Comparison of ENCODE assay signal across 8 cellular contexts in genomic region chr14:63543826-63544320, GRCh38. TPM values are rescaled to one million over a fixed set of nuclear protein-coding genes. Genes with fewer than 3 reads are reported as not detected.
DNase-seq lines count a peak whose midpoint lies in the region; ATAC-seq and TF ChIP-seq lines count a peak whose summit lies in the region.

No MANE protein-coding gene starts in this region.

- CTCF ChIA-PET in HEK293T (lab: Yijun Ruan, JAX) = interaction anchor here (0.8 kb wide), 1 partner anchor 19 kb away, joined by 3 read pairs; no protein-coding TSS in a partner anchor

- H3K27ac ChIP-seq in KOPT-K1 (ENCODE audit: low read depth, low read length, poor library complexity, severe bottlenecking) (peak overlapping the region; percentile 77), body of pancreas (peak overlapping the region; percentile 46 to 95 (median 93)), tibial nerve (peak overlapping the region in 3 of 4 donors; percentile 63 to 92 (median 80))

- peak; percentile 31 for ATAC-seq in GM19351 (IDR thresholded peaks at IDR 0.05; ENCODE audit: unreplicated experiment)
- no peak for ATAC-seq in body of pancreas

- no peak for TF ChIP-seq EP300 in tibial nerve (IDR thresholded peaks at IDR 0.05)

- intact Hi-C loops in body of pancreas (cut with DNase I) (loop anchor here (10.0 kb wide), 1 partner anchor 149 kb away; no protein-coding TSS in a partner anchor), lower leg skin (cut with DNase I; ENCODE audit: low total_unique reads) (loop anchor here (10.0 kb wide), 1 partner anchor 149 kb away; no protein-coding TSS in a partner anchor)

- POLR2A ChIA-PET in HEK293T (lab: Yijun Ruan, JAX) = interaction anchor here (0.7 to 3.3 kb wide), 24 partner anchors 8 to 233 kb away, joined by 3 to 18 read pairs (median 4); partner anchors contain the start of gene WDR89

- H3K36me3 ChIP-seq in KOPT-K1 (ENCODE audit: insufficient read depth, low read length) (peaks cover 13% of the 10 kb centered on the region), body of pancreas (replicated peaks in 1 of 2; ENCODE audit: insufficient read depth in 1 of 2, low read depth in 2 of 2) (peaks cover 0 to 4% of the 10 kb centered on the region in 2 donors), tibial nerve (peaks cover 0 to 16% (median 0%) of the 10 kb centered on the region in 3 donors)

- DNase-seq in AG09309 (ENCODE audit: low read depth) (no peak), body of pancreas (peak in 1 of 4 donors; percentile 17), lower leg skin (ENCODE audit: low spot score in 2 of 2) (no peak), tibial nerve (ENCODE audit: low spot score in 2 of 2) (no peak), hepatic stellate cell (ENCODE audit: low spot score) (no peak), HEK293T (ENCODE audit: extremely low spot score) (no peak)

- no peaks in the 10 kb centered on the region for H3K27me3 ChIP-seq in body of pancreas
- H3K27me3 ChIP-seq in tibial nerve = no peaks in the 10 kb centered on the region

- TF ChIP-seq POLR2A in body of pancreas (IDR thresholded peaks at IDR 0.05) (no peak), lower leg skin (IDR thresholded peaks at IDR 0.05) (no peak), tibial nerve (IDR thresholded peaks at IDR 0.05) (no peak)

- 0% methylated on average over 20 of the region's 20 CpGs for WGBS in body of pancreas, 2 donors
- 0% methylated on average over 20 of the region's 20 CpGs for WGBS in lower leg skin, 2 donors
- WGBS in tibial nerve, 2 donors = 0 to 1% methylated on average over 20 of the region's 20 CpGs

- H3K4me1 ChIP-seq in body of pancreas = peaks cover 28% of the 10 kb centered on the region
- peaks cover 0 to 27% (median 12%) of the 10 kb centered on the region in 4 donors for H3K4me1 ChIP-seq in tibial nerve

- H3K9me3 ChIP-seq in KOPT-K1 (ENCODE audit: insufficient read depth, low read length, poor library complexity, severe bottlenecking) (no peaks in the 10 kb centered on the region), body of pancreas (no peaks in the 10 kb centered on the region), tibial nerve (no peaks in the 10 kb centered on the region)

- H3K4me3 ChIP-seq in AG09309 (ENCODE audit: control insufficient read depth, low read depth, low read length) (peak overlapping the region; percentile 92), body of pancreas (peak overlapping the region; percentile 50 to 59), lower leg skin (ENCODE audit: low read depth, poor library complexity, severe bottlenecking) (peak overlapping the region; percentile 66), tibial nerve (peak overlapping the region; percentile 58 to 98 (median 70))

- TF ChIP-seq CTCF in AG09309 (IDR thresholded peaks at IDR 0.05; ENCODE audit: control insufficient read depth, insufficient read depth, low read depth, low read length, missing control alignments) (no peak), body of pancreas (IDR thresholded peaks at IDR 0.05) (no peak), lower leg skin (IDR thresholded peaks at IDR 0.05) (no peak), tibial nerve (IDR thresholded peaks at IDR 0.05) (no peak)

TF ChIP-seq in HEK293T, 16 proteins besides CTCF, POLR2A, EP300 and RAD21:
- no peak for TF ChIP-seq SUZ12 (IDR thresholded peaks at IDR 0.05)
- TF ChIP-seq HDGF (IDR thresholded peaks at IDR 0.05; ENCODE audit: borderline replicate concordance) = no peak
- TF ChIP-seq L3MBTL2 (conservative IDR thresholded peaks at IDR 0.05) = no peak
- no peak for TF ChIP-seq TARDBP (IDR thresholded peaks at IDR 0.05)
- no peak for TF ChIP-seq SP1 (IDR thresholded peaks at IDR 0.05)
- no peak for TF ChIP-seq ZNF384 (IDR thresholded peaks at IDR 0.05)
- TF ChIP-seq PKNOX1 (IDR thresholded peaks at IDR 0.05) = no peak
- TF ChIP-seq FOXK2 (IDR thresholded peaks at IDR 0.05) = no peak
- no peak for TF ChIP-seq CTBP1 (IDR thresholded peaks at IDR 0.05; ENCODE audit: borderline replicate concordance)
- TF ChIP-seq FOXA1 (IDR thresholded peaks at IDR 0.05) = no peak
- no peak for TF ChIP-seq LEF1 (IDR thresholded peaks at IDR 0.05; ENCODE audit: borderline replicate concordance)
- TF ChIP-seq ELF4 (IDR thresholded peaks at IDR 0.05) = no peak
- no peak for TF ChIP-seq NFRKB (IDR thresholded peaks at IDR 0.05)
- TF ChIP-seq ARNT (IDR thresholded peaks at IDR 0.05) = no peak
- TF ChIP-seq FOXM1 (IDR thresholded peaks at IDR 0.05; ENCODE audit: borderline replicate concordance) = no peak

RNA-seq across cellular contexts. Expression of gene PPP2R5E, which starts 0.7 kb away (rescaled TPM):
- 10 to 100 TPM in 1 of 2 donors, 1 to 10 TPM in 1; 9.2 to 12.5 TPM for total RNA-seq in body of pancreas
- total RNA-seq in lower leg skin = 10 to 100 TPM; 15.0 to 22.5 (median 18.2) TPM
- 10 to 100 TPM; 22.9 to 24.7 (median 23.8) TPM for total RNA-seq in tibial nerve
